Comparison of ENCODE assay signal across 21 cellular contexts in genomic region chr12:14211829-14212455, GRCh38.
DNase-seq lines count a peak whose midpoint lies in the region; ATAC-seq, FAIRE-seq and TF ChIP-seq lines count a peak whose summit lies in the region.
"Had no signal": no experiment of that assay in that cellular context is flagged by ENCODE, and none has a peak within 500 bp of the region (broad histone marks: within the 10 kb centered on the region; RNA-seq: fewer than 3 reads in every experiment).

No MANE protein-coding gene starts in this region.

- intact Hi-C loops in left lung (cut with DNase I) = no loop called here

- no peaks in the 10 kb centered on the region for H3K36me3 ChIP-seq in left lung
- H3K36me3 ChIP-seq: adrenal gland, heart right ventricle had no signal

- peaks cover 0 to 9% of the 10 kb centered on the region in 2 donors for H3K4me1 ChIP-seq in left lung

- H3K27ac ChIP-seq in caudate nucleus (ENCODE audit: low read depth, low read length) (peak overlapping the region; percentile 11), left lung (no peak overlapping the region)
- H3K27ac ChIP-seq: adrenal gland, heart right ventricle, KMS-11 had no signal

- no peaks in the 10 kb centered on the region for H3K27me3 ChIP-seq in left lung
- H3K27me3 ChIP-seq: adrenal gland, heart right ventricle had no signal

- no peaks in the 10 kb centered on the region for H3K9me3 ChIP-seq in left lung
- H3K9me3 ChIP-seq: adrenal gland had no signal

- ATAC-seq in left lung (peak; percentile 46), HG03108 (IDR thresholded peaks at IDR 0.05; ENCODE audit: unreplicated experiment) (no peak)
- ATAC-seq: Panc1 had no signal

- no peak overlapping the region for H3K4me3 ChIP-seq in left lung
- H3K4me3 ChIP-seq: adrenal gland, heart right ventricle had no signal

- DNase-seq in Ammon's horn (ENCODE audit: low spot score) = peak; percentile 44
- peak in 6 of 61 donors; percentile 2 to 15 (median 6) for DNase-seq in caudate nucleus (lab: John Stamatoyannopoulos, UW)
- DNase-seq in left lung = no peak
- peak; percentile 58 for DNase-seq in pons (ENCODE audit: low spot score)
- no peak for DNase-seq in SK-N-DZ (ENCODE audit: low spot score)
- DNase-seq in MV-4-11 (lab: John Stamatoyannopoulos, UW) = no peak
- no peak for DNase-seq in GM12892 (ENCODE audit: insufficient read length)
- DNase-seq: 8988T; activated effector memory CD4-positive, alpha-beta T cell treated with anti-CD3 and anti-CD28 coated beads, Interleukin-2, amount 50 U/mL, for 16 hours; adrenal gland; heart right ventricle; islet precursor cell; NCI-H1092 treated with DMSO at 0.1 percent for 48 hours; NCI-H2107; stimulated activated CD4-positive, alpha-beta T cell treated with anti-CD3 and anti-CD28 coated beads, Interleukin-4, amount 100 ng/mL, for 24 hours; T1000 had no signal

- no peak for TF ChIP-seq POLR2A in GM12892 (IDR thresholded peaks at IDR 0.05; ENCODE audit: low read depth, low read length)

- FAIRE-seq in GM12892 (lab: Jason Lieb, UNC) = no peak
- FAIRE-seq: D721Med, G401.6 had no signal

- TF ChIP-seq CTCF in left lung (IDR thresholded peaks at IDR 0.05) = no peak

Comparison
In these comparisons a context has a peak if more than half of its experiments do, and no peak if none do; other contexts are left out.
1. DNase-seq: peak in Ammon's horn (single experiment) and pons (single experiment); none in left lung (0 of 2), SK-N-DZ (single experiment), MV-4-11 (single experiment) and GM12892 (single experiment).